In genomic region chr3:187368765-187369450, GRCh38 we compare ENCODE assay signal across 8 cellular contexts. TPM values are rescaled to one million over a fixed set of nuclear protein-coding genes. Genes with fewer than 3 reads are reported as not detected.
DNase-seq lines count a peak whose midpoint lies in the region; ATAC-seq, FAIRE-seq and TF ChIP-seq lines count a peak whose summit lies in the region.

No MANE protein-coding gene starts in this region.

- H3K9ac ChIP-seq in astrocyte (ENCODE audit: low read length), result peak overlapping the region; percentile 72

- H3K4me3 Mint-ChIP-seq in astrocyte (ENCODE audit: unreplicated experiment) (peak overlapping the region; percentile 60), mesothelial cell of epicardium (no peak overlapping the region)

- H3K79me2 ChIP-seq in astrocyte (ENCODE audit: insufficient read depth, low read length), result no peaks in the 10 kb centered on the region

- H3K36me3 ChIP-seq in astrocyte (ENCODE audit: insufficient read depth, low read length), result no peaks in the 10 kb centered on the region

- H3K27ac ChIP-seq in astrocyte (ENCODE audit: low read depth, low read length), result no peak overlapping the region

- no peak for FAIRE-seq in astrocyte (lab: Jason Lieb, UNC)

- H3K9me3 Mint-ChIP-seq in astrocyte (ENCODE audit: unreplicated experiment) (peaks cover 6% of the 10 kb centered on the region), mesothelial cell of epicardium (no peaks in the 10 kb centered on the region)

- H3K27ac Mint-ChIP-seq in astrocyte (ENCODE audit: unreplicated experiment) (peak overlapping the region; percentile 88), mesothelial cell of epicardium (peak overlapping the region; percentile 96)

- H4K20me1 ChIP-seq in astrocyte (ENCODE audit: insufficient read depth, low read length), result no peaks in the 10 kb centered on the region

- H3K4me2 ChIP-seq in astrocyte (ENCODE audit: low read length), result peak overlapping the region; percentile 82

- no peak overlapping the region for H2AFZ ChIP-seq in astrocyte (ENCODE audit: low read depth, low read length)

- H3K27me3 ChIP-seq in astrocyte (ENCODE audit: insufficient read depth, low read length), result no peaks in the 10 kb centered on the region

- peak; percentile 46 for ATAC-seq in HG03571 (IDR thresholded peaks at IDR 0.05; ENCODE audit: unreplicated experiment)

- TF ChIP-seq CTCF in astrocyte (IDR thresholded peaks at IDR 0.05; ENCODE audit: insufficient read depth, low read depth, low read length) (no peak), mesothelial cell of epicardium (IDR thresholded peaks at IDR 0.05; ENCODE audit: unreplicated experiment) (no peak)

- peaks cover 7% of the 10 kb centered on the region for H3K36me3 Mint-ChIP-seq in astrocyte (ENCODE audit: low read depth, unreplicated experiment)
- no peaks in the 10 kb centered on the region for H3K36me3 Mint-ChIP-seq in mesothelial cell of epicardium

- H3K27me3 Mint-ChIP-seq in astrocyte (ENCODE audit: low read depth, unreplicated experiment), result peaks cover 8% of the 10 kb centered on the region
- peaks cover 6% of the 10 kb centered on the region for H3K27me3 Mint-ChIP-seq in mesothelial cell of epicardium (ENCODE audit: low read depth)

- no peaks in the 10 kb centered on the region for H3K4me1 ChIP-seq in astrocyte (ENCODE audit: insufficient read depth, low read length)

- DNase-seq in GM19238 (ENCODE audit: insufficient read length, low spot score) (peak; percentile 10), astrocyte (ENCODE audit: low read depth) (no peak), mesothelial cell of epicardium (ENCODE audit: low spot score in 2 of 2, unreplicated experiment in 2 of 2) (no peak), EL (no peak), NCI-H146 treated with DMSO at 0.1 percent for 48 hours (lab: John Stamatoyannopoulos, UW; ENCODE audit: unreplicated experiment) (no peak), DMS79 treated with DMSO at 0.1 percent for 48 hours (lab: John Stamatoyannopoulos, UW) (no peak)
- DNase-seq in stimulated activated CD4-positive, alpha-beta T cell treated with anti-CD3 and anti-CD28 coated beads, Interleukin-12 subunit alpha, Interleukin-12 subunit beta, amount 100 ng/mL, for 4 hours, result no peak

- peaks cover 6% of the 10 kb centered on the region for H3K4me1 Mint-ChIP-seq in astrocyte (ENCODE audit: low read depth, unreplicated experiment)
- peaks cover 4% of the 10 kb centered on the region for H3K4me1 Mint-ChIP-seq in mesothelial cell of epicardium

- no peaks in the 10 kb centered on the region for H3K9me3 ChIP-seq in astrocyte (ENCODE audit: insufficient read depth, low read depth, low read length)

- no peak overlapping the region for H3K4me3 ChIP-seq in astrocyte (ENCODE audit: insufficient read depth, low read depth, low read length)

RNA-seq across cellular contexts. Expression of gene RTP4, which starts 0.7 kb away (rescaled TPM):
- 1.2 TPM in 2 replicates for total RNA-seq in astrocyte
- total RNA-seq in mesothelial cell of epicardium, result 0.75 to 1.1 TPM (median 0.83 TPM) in 3 replicates
